Comparison of ENCODE assay signal across 12 cellular contexts in genomic region chr7:157411580-157411979, GRCh38.
DNase-seq lines count a peak whose midpoint lies in the region; ATAC-seq and TF ChIP-seq lines count a peak whose summit lies in the region.
"Had no signal": no experiment of that assay in that cellular context is flagged by ENCODE, and none has a peak within 500 bp of the region (broad histone marks: within the 10 kb centered on the region; RNA-seq: fewer than 3 reads in every experiment).

No MANE protein-coding gene starts in this region.

- peak overlapping the region in 1 of 2 donors; percentile 66 for H3K27ac Mint-ChIP-seq in natural killer cell treated with Interleukin-12 subunit alpha and Interleukin-12 subunit beta and Interleukin-15 and Interleukin-18, amount 100 ng/mL, for 72 hours
- H3K27ac Mint-ChIP-seq in natural killer cell: no peak overlapping the region

- H3K4me1 Mint-ChIP-seq in natural killer cell treated with Interleukin-12 subunit alpha and Interleukin-12 subunit beta and Interleukin-15 and Interleukin-18, amount 100 ng/mL, for 72 hours (ENCODE audit: low read depth in 2 of 2): peaks cover 7 to 11% of the 10 kb centered on the region in 2 donors
- H3K4me1 Mint-ChIP-seq in natural killer cell: peaks cover 0 to 5% of the 10 kb centered on the region in 2 donors

- no peak overlapping the region for H3K4me3 ChIP-seq in sigmoid colon
- H3K4me3 ChIP-seq: lung had no signal

- TF ChIP-seq CTCF in natural killer cell (IDR thresholded peaks at IDR 0.05): no peak
- no peak for TF ChIP-seq CTCF in sigmoid colon (IDR thresholded peaks at IDR 0.05)

- H3K27me3 ChIP-seq in sigmoid colon: no peaks in the 10 kb centered on the region

- no peak for TF ChIP-seq POLR2A in sigmoid colon (IDR thresholded peaks at IDR 0.05)

- H3K4me1 ChIP-seq in sigmoid colon: no peaks in the 10 kb centered on the region

- no peak for TF ChIP-seq EP300 in sigmoid colon (IDR thresholded peaks at IDR 0.05)

- 83 to 86% methylated on average over 19 of the region's 19 CpGs for WGBS in sigmoid colon, 2 donors

- H3K27ac ChIP-seq in sigmoid colon: no peak overlapping the region
- H3K27ac ChIP-seq: epithelial cell of prostate, WERI-Rb-1 had no signal

- DNase-seq in natural killer cell treated with Interleukin-12 subunit alpha and Interleukin-12 subunit beta and Interleukin-15 and Interleukin-18, amount 100 ng/mL, for 72 hours (ENCODE audit: low spot score): no peak
- DNase-seq in natural killer cell (no peak), iris pigment epithelial cell (ENCODE audit: low read depth) (peak; percentile 43), NCI-H226 (no peak), ureter (ENCODE audit: low spot score) (no peak), sigmoid colon (no peak)
- DNase-seq in activated CD8-positive, alpha-beta memory T cell treated with anti-CD3 and anti-CD28 coated beads, Interleukin-2, amount 50 U/mL, for 4 hours: peak; percentile 41
- DNase-seq: NCI-H2029, WERI-Rb-1 had no signal

- peaks cover 2% of the 10 kb centered on the region for H3K36me3 Mint-ChIP-seq in natural killer cell treated with Interleukin-12 subunit alpha and Interleukin-12 subunit beta and Interleukin-15 and Interleukin-18, amount 100 ng/mL, for 72 hours
- peaks cover 10% of the 10 kb centered on the region for H3K36me3 Mint-ChIP-seq in natural killer cell

- peaks cover 10 to 83% (median 39%) of the 10 kb centered on the region in 4 donors for H3K36me3 ChIP-seq in sigmoid colon

- H3K9me3 ChIP-seq in sigmoid colon: no peaks in the 10 kb centered on the region

- H3K9me3 Mint-ChIP-seq in natural killer cell treated with Interleukin-12 subunit alpha and Interleukin-12 subunit beta and Interleukin-15 and Interleukin-18, amount 100 ng/mL, for 72 hours: no peaks in the 10 kb centered on the region
- H3K9me3 Mint-ChIP-seq in natural killer cell: no peaks in the 10 kb centered on the region

- intact Hi-C loops in natural killer cell (cut with micrococcal nuclease) (no loop called here), sigmoid colon (cut with DNase I) (no loop called here)

- no peaks in the 10 kb centered on the region for H3K27me3 Mint-ChIP-seq in natural killer cell treated with Interleukin-12 subunit alpha and Interleukin-12 subunit beta and Interleukin-15 and Interleukin-18, amount 100 ng/mL, for 72 hours
- H3K27me3 Mint-ChIP-seq in natural killer cell (ENCODE audit: low read depth in 2 of 2): no peaks in the 10 kb centered on the region

- H3K4me3 Mint-ChIP-seq in natural killer cell treated with Interleukin-12 subunit alpha and Interleukin-12 subunit beta and Interleukin-15 and Interleukin-18, amount 100 ng/mL, for 72 hours: peak overlapping the region; percentile 47
- no peak overlapping the region for H3K4me3 Mint-ChIP-seq in natural killer cell

- ATAC-seq in natural killer cell treated with Interleukin-12 subunit alpha and Interleukin-12 subunit beta and Interleukin-15 and Interleukin-18, amount 100 ng/mL, for 72 hours: peak in 1 of 2 donors; percentile 67
- no peak for ATAC-seq in natural killer cell
- no peak for ATAC-seq in HG03196 (IDR thresholded peaks at IDR 0.05; ENCODE audit: unreplicated experiment)

Comparison
In these comparisons a context has a peak if more than half of its experiments do, and no peak if none do; other contexts are left out.
1. DNase-seq: peak in activated CD8-positive, alpha-beta memory T cell treated with anti-CD3 and anti-CD28 coated beads, Interleukin-2, amount 50 U/mL, for 4 hours (single experiment) and iris pigment epithelial cell (single experiment); none in natural killer cell treated with Interleukin-12 subunit alpha and Interleukin-12 subunit beta and Interleukin-15 and Interleukin-18, amount 100 ng/mL, for 72 hours (single experiment), natural killer cell (single experiment), NCI-H226 (single experiment), ureter (single experiment) and sigmoid colon (single experiment).